37 cellular contexts compared by ENCODE assay signal in genomic region chr6:156056085-156056484, GRCh38.
"Had no signal": no experiment of that assay in that cellular context is flagged by ENCODE, and none has a peak within 500 bp of the region (broad histone marks: within the 10 kb centered on the region; RNA-seq: fewer than 3 reads in every experiment).

No MANE protein-coding gene starts in this region.

- H3K4me1 Mint-ChIP-seq: activated T-helper 17 cell treated with anti-CD3 and anti-CD28 coated beads, Interleukin-2, amount 50 U/mL, for 72 hours; brain; central memory CD8-positive, alpha-beta T cell had no signal

- H3K4me3 ChIP-seq: adrenal gland, ascending aorta, body of pancreas, breast epithelium, cardiac muscle cell had no signal

- H3K9me3 ChIP-seq: adrenal gland, ascending aorta, body of pancreas, breast epithelium had no signal

- H3K4me3 Mint-ChIP-seq: activated naive CD4-positive, alpha-beta T cell treated with anti-CD3 and anti-CD28 coated beads for 36 hours; activated naive CD4-positive, alpha-beta T cell treated with anti-CD3 and anti-CD28 coated beads, Interleukin-2, amount 10 ng/mL, durations not matched to agents 7 days and 5 days; activated naive CD4-positive, alpha-beta T cell treated with anti-CD3 and anti-CD28 coated beads, Interleukin-2, amount 50 U/mL, for 24 hours; activated naive CD8-positive, alpha-beta T cell; activated naive CD8-positive, alpha-beta T cell treated with anti-CD3 and anti-CD28 coated beads for 36 hours; activated naive CD8-positive, alpha-beta T cell treated with anti-CD3 and anti-CD28 coated beads, Interleukin-2, amount 10 ng/mL, durations not matched to agents 7 days and 5 days; activated naive CD8-positive, alpha-beta T cell treated with anti-CD3 and anti-CD28 coated beads, Interleukin-2, amount 50 U/mL, for 24 hours; activated T-cell treated with anti-CD3 and anti-CD28 coated beads, Interleukin-2, amount 50 U/mL, for 24 hours; activated T-cell treated with anti-CD3 and anti-CD28 coated beads, Interleukin-2, amount 50 U/mL, for 4 hours; activated T-cell treated with anti-CD3 and anti-CD28 coated beads, Interleukin-2, amount 50 U/mL, for 72 hours; activated T-helper 1 cell treated with anti-CD3 and anti-CD28 coated beads, Interleukin-12 subunit alpha, Interleukin-12 subunit beta, Interleukin-2, Interleukin-4 antibody, amounts not matched to agents 30 ng/mL and 10 ng/mL and 1 ng/mL, durations not matched to agents 14 hours and 24 hours and 36 hours; activated T-helper 17 cell treated with anti-CD3 and anti-CD28 coated beads, Interleukin-2, amount 50 U/mL, for 72 hours; brain; central memory CD8-positive, alpha-beta T cell had no signal

- H3K27ac Mint-ChIP-seq: activated naive CD4-positive, alpha-beta T cell treated with anti-CD3 and anti-CD28 coated beads for 36 hours; activated naive CD4-positive, alpha-beta T cell treated with anti-CD3 and anti-CD28 coated beads, Interleukin-2, amount 10 ng/mL, durations not matched to agents 7 days and 5 days; activated naive CD4-positive, alpha-beta T cell treated with anti-CD3 and anti-CD28 coated beads, Interleukin-2, amount 50 U/mL, for 24 hours; activated naive CD4-positive, alpha-beta T cell treated with anti-CD3 and anti-CD28 coated beads, Interleukin-2, amount 50 U/mL, for 72 hours; activated naive CD8-positive, alpha-beta T cell; activated naive CD8-positive, alpha-beta T cell treated with anti-CD3 and anti-CD28 coated beads for 36 hours; activated naive CD8-positive, alpha-beta T cell treated with anti-CD3 and anti-CD28 coated beads, Interleukin-2, amount 10 ng/mL, durations not matched to agents 7 days and 5 days; activated naive CD8-positive, alpha-beta T cell treated with anti-CD3 and anti-CD28 coated beads, Interleukin-2, amount 50 U/mL, for 24 hours; activated T-cell treated with anti-CD3 and anti-CD28 coated beads, Interleukin-2, amount 50 U/mL, for 24 hours; activated T-cell treated with anti-CD3 and anti-CD28 coated beads, Interleukin-2, amount 50 U/mL, for 72 hours; activated T-helper 1 cell treated with anti-CD3 and anti-CD28 coated beads, Interleukin-12 subunit alpha, Interleukin-12 subunit beta, Interleukin-2, Interleukin-4 antibody, amounts not matched to agents 30 ng/mL and 10 ng/mL and 1 ng/mL, durations not matched to agents 14 hours and 24 hours and 36 hours; activated T-helper 17 cell treated with anti-CD3 and anti-CD28 coated beads, Interleukin-2, amount 50 U/mL, for 72 hours; activated T-helper 2 cell treated with anti-CD3 and anti-CD28 coated beads, Interferon-gamma antibody, Interleukin-2, Interleukin-4, amounts not matched to agents 10 μg/mL and 5 μg/mL and 100 μg/mL, durations not matched to agents 14 hours and 24 hours and 36 hours had no signal

- H3K36me3 ChIP-seq: adrenal gland, ascending aorta, brain microvascular endothelial cell, breast epithelium, cardiac muscle cell had no signal

- H3K27me3 Mint-ChIP-seq: activated naive CD4-positive, alpha-beta T cell treated with anti-CD3 and anti-CD28 coated beads, Interleukin-2, amount 10 ng/mL, durations not matched to agents 7 days and 5 days; activated naive CD4-positive, alpha-beta T cell treated with anti-CD3 and anti-CD28 coated beads, Interleukin-2, amount 50 U/mL, for 24 hours; activated naive CD8-positive, alpha-beta T cell; activated naive CD8-positive, alpha-beta T cell treated with anti-CD3 and anti-CD28 coated beads, Interleukin-2, amount 10 ng/mL, durations not matched to agents 7 days and 5 days; activated T-cell treated with anti-CD3 and anti-CD28 coated beads, Interleukin-2, amount 50 U/mL, for 24 hours; activated T-helper 17 cell treated with anti-CD3 and anti-CD28 coated beads, Interleukin-2, amount 50 U/mL, for 72 hours had no signal

- ATAC-seq: activated naive CD4-positive, alpha-beta T cell treated with anti-CD3 and anti-CD28 coated beads, Interleukin-2, amount 50 U/mL, for 72 hours; activated naive CD8-positive, alpha-beta T cell treated with anti-CD3 and anti-CD28 coated beads, Interleukin-2, amount 50 U/mL, for 24 hours; activated T-cell treated with anti-CD3 and anti-CD28 coated beads, Interleukin-2, amount 50 U/mL, for 4 hours; activated T-cell treated with anti-CD3 and anti-CD28 coated beads, Interleukin-2, amount 50 U/mL, for 72 hours; activated T-helper 17 cell treated with anti-CD3 and anti-CD28 coated beads, Interleukin-2, amount 50 U/mL, for 72 hours; body of pancreas had no signal

- DNase-seq: activated effector memory CD4-positive, alpha-beta T cell treated with anti-CD3 and anti-CD28 coated beads, Interleukin-2, amount 50 U/mL, for 16 hours; activated effector memory CD4-positive, alpha-beta T cell treated with Interleukin-2 at 50 U/mL for 16 hours; activated gamma-delta T cell; activated gamma-delta T cell treated with Interleukin-2 at 50 U/mL for 16 hours; activated naive CD4-positive, alpha-beta T cell; activated naive CD4-positive, alpha-beta T cell treated with anti-CD3 and anti-CD28 coated beads for 36 hours; activated naive CD4-positive, alpha-beta T cell treated with anti-CD3 and anti-CD28 coated beads, Interleukin-2, amount 10 ng/mL, durations not matched to agents 7 days and 5 days; activated naive CD4-positive, alpha-beta T cell treated with anti-CD3 and anti-CD28 coated beads, Interleukin-2, amount 50 U/mL, for 16 hours; activated naive CD4-positive, alpha-beta T cell treated with Interleukin-2 at 50 U/mL for 16 hours; activated naive CD8-positive, alpha-beta T cell treated with anti-CD3 and anti-CD28 coated beads for 36 hours; activated naive CD8-positive, alpha-beta T cell treated with anti-CD3 and anti-CD28 coated beads, Interleukin-2, amount 10 ng/mL, durations not matched to agents 7 days and 5 days; activated naive CD8-positive, alpha-beta T cell treated with anti-CD3 and anti-CD28 coated beads, Interleukin-2, amount 50 U/mL, for 24 hours; activated T-cell treated with anti-CD3 and anti-CD28 coated beads, Interleukin-2, amount 50 U/mL, for 24 hours; activated T-cell treated with anti-CD3 and anti-CD28 coated beads, Interleukin-2, amount 50 U/mL, for 4 hours; activated T-cell treated with anti-CD3 and anti-CD28 coated beads, Interleukin-2, amount 50 U/mL, for 48 hours; activated T-cell treated with anti-CD3 and anti-CD28 coated beads, Interleukin-2, amount 50 U/mL, for 72 hours; adrenal gland; amniotic stem cell; amygdala; anterior cingulate cortex; aorta; body of pancreas; brain microvascular endothelial cell; caudate nucleus; central memory CD4-positive, alpha-beta T cell; cerebellar nuclear complex had no signal

- H3K36me3 Mint-ChIP-seq: activated naive CD4-positive, alpha-beta T cell treated with anti-CD3 and anti-CD28 coated beads, Interleukin-2, amount 10 ng/mL, durations not matched to agents 7 days and 5 days; activated naive CD8-positive, alpha-beta T cell; activated naive CD8-positive, alpha-beta T cell treated with anti-CD3 and anti-CD28 coated beads for 36 hours; activated naive CD8-positive, alpha-beta T cell treated with anti-CD3 and anti-CD28 coated beads, Interleukin-2, amount 10 ng/mL, durations not matched to agents 7 days and 5 days; brain had no signal

- H3K27ac ChIP-seq: adrenal gland, ascending aorta, body of pancreas, brain microvascular endothelial cell, breast epithelium, cardiac muscle cell had no signal

- H3K27me3 ChIP-seq: adrenal gland, ascending aorta, body of pancreas, brain microvascular endothelial cell, breast epithelium, cardiac muscle cell had no signal

- H3K9me3 Mint-ChIP-seq: activated naive CD4-positive, alpha-beta T cell treated with anti-CD3 and anti-CD28 coated beads, Interleukin-2, amount 10 ng/mL, durations not matched to agents 7 days and 5 days; activated naive CD4-positive, alpha-beta T cell treated with anti-CD3 and anti-CD28 coated beads, Interleukin-2, amount 50 U/mL, for 24 hours had no signal

- H3K4me1 ChIP-seq: adrenal gland, body of pancreas, breast epithelium had no signal
